Comparison of ENCODE assay signal across 11 cellular contexts in genomic region chr15:39770748-39771689, GRCh38. TPM values are rescaled to one million over a fixed set of nuclear protein-coding genes. Genes with fewer than 3 reads are reported as not detected.
DNase-seq lines count a peak whose midpoint lies in the region; ATAC-seq and TF ChIP-seq lines count a peak whose summit lies in the region.
"Had no signal": no experiment of that assay in that cellular context is flagged by ENCODE, and none has a peak within 500 bp of the region (broad histone marks: within the 10 kb centered on the region; RNA-seq: fewer than 3 reads in every experiment).

No MANE protein-coding gene starts in this region.

- peak overlapping the region; percentile 96 for H3K4me2 ChIP-seq in MM.1S (ENCODE audit: low read depth, low read length)

- H2AFZ ChIP-seq in MM.1S (ENCODE audit: low read length), result peak overlapping the region; percentile 91

- no peaks in the 10 kb centered on the region for H3K27me3 ChIP-seq in MM.1S (replicated peaks; ENCODE audit: insufficient read depth, low read length)
- H3K27me3 ChIP-seq in mucosa of rectum (ENCODE audit: control insufficient read depth in 2 of 2, insufficient read depth in 2 of 2, low read length in 2 of 2), result no peaks in the 10 kb centered on the region

- H3K9me3 Mint-ChIP-seq in activated CD4-positive, alpha-beta T cell treated with anti-CD3 and anti-CD28 coated beads for 36 hours (ENCODE audit: low read depth), result no peaks in the 10 kb centered on the region
- H3K9me3 Mint-ChIP-seq: stimulated activated naive CD8-positive, alpha-beta T cell treated with anti-CD3 and anti-CD28 coated beads, Interleukin-15, amount 100 ng/mL, for 72 hours had no signal

- peak overlapping the region; percentile 43; the same call in 1 of the 2 replicates for H3K9ac ChIP-seq in MM.1S (ENCODE audit: low read length)
- H3K9ac ChIP-seq in mucosa of rectum (ENCODE audit: low read depth in 1 of 2, low read length in 2 of 2), result peak overlapping the region in 1 of 2 donors; percentile 14

- H3K27ac ChIP-seq in MM.1S (ENCODE audit: low read length) (peak overlapping the region; percentile 61; the same call in 1 of the 2 replicates), mucosa of rectum (ENCODE audit: low read depth in 2 of 2, low read length in 2 of 2) (peak overlapping the region; percentile 0 to 21)

- no peaks in the 10 kb centered on the region for H4K20me1 ChIP-seq in MM.1S (ENCODE audit: insufficient read depth, low read length)

- no peaks in the 10 kb centered on the region for H3K36me3 Mint-ChIP-seq in activated CD4-positive, alpha-beta T cell treated with anti-CD3 and anti-CD28 coated beads for 36 hours (ENCODE audit: low read depth)

- no peaks in the 10 kb centered on the region for H3K36me3 ChIP-seq in MM.1S (replicated peaks; ENCODE audit: insufficient read depth, low read length)
- no peaks in the 10 kb centered on the region for H3K36me3 ChIP-seq in mucosa of rectum (ENCODE audit: control insufficient read depth in 2 of 2, insufficient read depth in 2 of 2, low read length in 2 of 2)

- no peak for TF ChIP-seq CTCF in AG04449 (IDR thresholded peaks at IDR 0.05; ENCODE audit: insufficient read depth, low read length, missing control alignments)
- no peak for TF ChIP-seq CTCF in MM.1S (IDR thresholded peaks at IDR 0.05; ENCODE audit: low read length)

- H3K4me3 ChIP-seq in AG04449 (ENCODE audit: low read depth, low read length) (no peak overlapping the region), MM.1S (ENCODE audit: low read length) (peak overlapping the region; percentile 51), mucosa of rectum (ENCODE audit: low read length in 2 of 2) (no peak overlapping the region)

- POLR2A ChIA-PET in AG04449 (lab: Yijun Ruan, JAX), result interaction anchor here (0.5 kb wide), 1 partner anchor 179 kb away, joined by 3 read pairs; no protein-coding TSS in a partner anchor
- POLR2A ChIA-PET in activated CD4-positive, alpha-beta T cell treated with anti-CD3 and anti-CD28 coated beads for 36 hours (lab: Charles Lee), result no interaction called here

- no peak overlapping the region for H3K4me3 Mint-ChIP-seq in activated CD4-positive, alpha-beta T cell treated with anti-CD3 and anti-CD28 coated beads for 36 hours
- H3K4me3 Mint-ChIP-seq: stimulated activated naive CD8-positive, alpha-beta T cell treated with anti-CD3 and anti-CD28 coated beads, Interleukin-15, amount 100 ng/mL, for 72 hours had no signal

- no peaks in the 10 kb centered on the region for H3K27me3 Mint-ChIP-seq in activated CD4-positive, alpha-beta T cell treated with anti-CD3 and anti-CD28 coated beads for 36 hours
- H3K27me3 Mint-ChIP-seq: stimulated activated naive CD8-positive, alpha-beta T cell treated with anti-CD3 and anti-CD28 coated beads, Interleukin-15, amount 100 ng/mL, for 72 hours had no signal

- no peaks in the 10 kb centered on the region for H3K9me3 ChIP-seq in MM.1S (replicated peaks; ENCODE audit: insufficient read depth, low read length)
- H3K9me3 ChIP-seq in mucosa of rectum (ENCODE audit: control insufficient read depth in 2 of 2, low read length in 2 of 2), result no peaks in the 10 kb centered on the region

- peaks cover 18% of the 10 kb centered on the region; the same call in 1 of the 2 replicates for H3F3A ChIP-seq in MM.1S (ENCODE audit: insufficient read depth, low read length)

- peak; percentile 79 for DNase-seq in AG04449 (ENCODE audit: low read depth, low spot score)
- DNase-seq in MM.1S, result peak; percentile 35
- peak; percentile 35 for DNase-seq in dermis blood vessel endothelial cell
- DNase-seq in DMS153 (lab: John Stamatoyannopoulos, UW), result no peak
- no peak for DNase-seq in activated CD4-positive, alpha-beta T cell treated with anti-CD3 and anti-CD28 coated beads for 36 hours
- no peak for DNase-seq in NCI-H774 (lab: John Stamatoyannopoulos, UW)
- DNase-seq: activated CD8-positive, alpha-beta memory T cell treated with anti-CD3 and anti-CD28 coated beads, Interleukin-2, amount 50 U/mL, for 48 hours; erythroblast; stimulated activated naive CD8-positive, alpha-beta T cell treated with anti-CD3 and anti-CD28 coated beads, Interleukin-15, amount 100 ng/mL, for 72 hours had no signal

- no peaks in the 10 kb centered on the region for H3K79me2 ChIP-seq in MM.1S (ENCODE audit: low read length)

- H3K4me1 Mint-ChIP-seq in activated CD4-positive, alpha-beta T cell treated with anti-CD3 and anti-CD28 coated beads for 36 hours, result peaks cover 16% of the 10 kb centered on the region

- CTCF ChIA-PET in AG04449 (lab: Yijun Ruan, JAX), result interaction anchor here (0.8 to 2.2 kb wide), 3 partner anchors 14 to 84 kb away, joined by 3 to 24 read pairs (median 3); no protein-coding TSS in a partner anchor
- CTCF ChIA-PET in activated CD4-positive, alpha-beta T cell treated with anti-CD3 and anti-CD28 coated beads for 36 hours (lab: Charles Lee), result interaction anchor here (1.4 to 4.1 kb wide), 2 partner anchors 14 kb away, joined by 4 to 35 read pairs; no protein-coding TSS in a partner anchor

- no peak overlapping the region for H3K27ac Mint-ChIP-seq in activated CD4-positive, alpha-beta T cell treated with anti-CD3 and anti-CD28 coated beads for 36 hours

- H3K9me2 ChIP-seq in MM.1S (replicated peaks; ENCODE audit: insufficient read depth, low read length), result no peaks in the 10 kb centered on the region

- intact Hi-C loops in activated CD4-positive, alpha-beta T cell treated with anti-CD3 and anti-CD28 coated beads for 36 hours (cut with DNase I, micrococcal nuclease), result no loop called here

- ATAC-seq in activated CD4-positive, alpha-beta T cell treated with anti-CD3 and anti-CD28 coated beads for 36 hours, result no peak
- ATAC-seq in GM21717 (IDR thresholded peaks at IDR 0.05; ENCODE audit: unreplicated experiment), result no peak
- ATAC-seq: stimulated activated naive CD8-positive, alpha-beta T cell treated with anti-CD3 and anti-CD28 coated beads, Interleukin-15, amount 100 ng/mL, for 72 hours had no signal

- peaks cover 15% of the 10 kb centered on the region for H3K4me1 ChIP-seq in MM.1S (ENCODE audit: low read length)
- no peaks in the 10 kb centered on the region for H3K4me1 ChIP-seq in mucosa of rectum (ENCODE audit: control insufficient read depth in 2 of 2, insufficient read depth in 2 of 2, low read length in 2 of 2)

RNA-seq across cellular contexts. Expression of gene FSIP1, which starts 11.6 kb away (rescaled TPM):
- total RNA-seq in dermis blood vessel endothelial cell, result 0.37 and 0.85 TPM in 2 replicates
- under 1 TPM; 0.25 to 0.32 TPM for total RNA-seq in activated CD4-positive, alpha-beta T cell treated with anti-CD3 and anti-CD28 coated beads for 36 hours

Comparison
In these comparisons a context has a peak if more than half of its experiments do, and no peak if none do; other contexts are left out.
1. DNase-seq: peak in AG04449 (single experiment), MM.1S (single experiment) and dermis blood vessel endothelial cell (single experiment); none in DMS153 (single experiment), activated CD4-positive, alpha-beta T cell treated with anti-CD3 and anti-CD28 coated beads for 36 hours (single experiment) and NCI-H774 (single experiment).